8 cellular contexts compared by ENCODE assay signal in genomic region chr4:82044141-82044993, GRCh38.
A peak's percentile ranks its signal among the peaks of the same experiment; 100 is the strongest.
DNase-seq lines count a peak whose midpoint lies in the region; ATAC-seq and TF ChIP-seq lines count a peak whose summit lies in the region.

No MANE protein-coding gene starts in this region.

- H3K27me3 Mint-ChIP-seq in activated naive CD8-positive, alpha-beta T cell treated with anti-CD3 and anti-CD28 coated beads, Interleukin-2, amount 10 ng/mL, durations not matched to agents 7 days and 5 days: peaks cover 48% of the 10 kb centered on the region

- TF ChIP-seq CTCF in left ventricle myocardium inferior (IDR thresholded peaks at IDR 0.05; ENCODE audit: borderline replicate concordance): no peak

- H3K27ac Mint-ChIP-seq in activated naive CD8-positive, alpha-beta T cell treated with anti-CD3 and anti-CD28 coated beads, Interleukin-2, amount 10 ng/mL, durations not matched to agents 7 days and 5 days: no peak overlapping the region

- POLR2A ChIA-PET in activated naive CD8-positive, alpha-beta T cell treated with anti-CD3 and anti-CD28 coated beads, Interleukin-2, amount 10 ng/mL, durations not matched to agents 7 days and 5 days (lab: Charles Lee): no interaction called here

- peak overlapping the region; percentile 23 for H3K4me3 Mint-ChIP-seq in activated naive CD8-positive, alpha-beta T cell treated with anti-CD3 and anti-CD28 coated beads, Interleukin-2, amount 10 ng/mL, durations not matched to agents 7 days and 5 days

- peak overlapping the region; percentile 65 for H3K4me3 ChIP-seq in left ventricle myocardium inferior

- intact Hi-C loops in left ventricle myocardium inferior (cut with micrococcal nuclease): no loop called here

- no peaks in the 10 kb centered on the region for H3K36me3 Mint-ChIP-seq in activated naive CD8-positive, alpha-beta T cell treated with anti-CD3 and anti-CD28 coated beads, Interleukin-2, amount 10 ng/mL, durations not matched to agents 7 days and 5 days

- peaks cover 14% of the 10 kb centered on the region for H3K4me1 ChIP-seq in left ventricle myocardium inferior

- no peak overlapping the region for H3K27ac ChIP-seq in left ventricle myocardium inferior (replicated peaks)

- no peaks in the 10 kb centered on the region for H3K9me3 Mint-ChIP-seq in activated naive CD8-positive, alpha-beta T cell treated with anti-CD3 and anti-CD28 coated beads, Interleukin-2, amount 10 ng/mL, durations not matched to agents 7 days and 5 days

- peaks cover 95% of the 10 kb centered on the region for H3K27me3 ChIP-seq in left ventricle myocardium inferior (ENCODE audit: low read depth)

- no peaks in the 10 kb centered on the region for H3K9me3 ChIP-seq in left ventricle myocardium inferior (replicated peaks)

- no peaks in the 10 kb centered on the region for H3K36me3 ChIP-seq in left ventricle myocardium inferior

- peaks cover 2% of the 10 kb centered on the region for H3K4me1 Mint-ChIP-seq in activated naive CD8-positive, alpha-beta T cell treated with anti-CD3 and anti-CD28 coated beads, Interleukin-2, amount 10 ng/mL, durations not matched to agents 7 days and 5 days

- DNase-seq in NCI-H82 (lab: John Stamatoyannopoulos, UW) (peak; percentile 69), NCI-H82 treated with DMSO at 0.1 percent for 48 hours (lab: John Stamatoyannopoulos, UW; ENCODE audit: unreplicated experiment) (no peak), NCI-H2029 treated with DMSO at 0.1 percent for 48 hours (lab: John Stamatoyannopoulos, UW) (peak; percentile 42), left ventricle myocardium inferior (peak; percentile 37), pons (ENCODE audit: low spot score) (peak; percentile 32)
- DNase-seq in activated naive CD8-positive, alpha-beta T cell treated with anti-CD3 and anti-CD28 coated beads, Interleukin-2, amount 10 ng/mL, durations not matched to agents 7 days and 5 days: peak; percentile 31
- DNase-seq in activated CD4-positive, CD25-positive, alpha-beta regulatory T cell treated with anti-CD3 and anti-CD28 coated beads, Interleukin-2, amount 50 U/mL, for 72 hours: no peak

- peak; percentile 45 for ATAC-seq in activated naive CD8-positive, alpha-beta T cell treated with anti-CD3 and anti-CD28 coated beads, Interleukin-2, amount 10 ng/mL, durations not matched to agents 7 days and 5 days (ENCODE audit: low read depth)
- no peak for ATAC-seq in HG02763 (IDR thresholded peaks at IDR 0.05; ENCODE audit: unreplicated experiment)

Comparison
In these comparisons a context has a peak if more than half of its experiments do, and no peak if none do; other contexts are left out.
1. DNase-seq: peak in NCI-H82 (single experiment), NCI-H2029 treated with DMSO at 0.1 percent for 48 hours (single experiment), activated naive CD8-positive, alpha-beta T cell treated with anti-CD3 and anti-CD28 coated beads, Interleukin-2, amount 10 ng/mL, durations not matched to agents 7 days and 5 days (single experiment), left ventricle myocardium inferior (single experiment) and pons (single experiment); none in NCI-H82 treated with DMSO at 0.1 percent for 48 hours (single experiment) and activated CD4-positive, CD25-positive, alpha-beta regulatory T cell treated with anti-CD3 and anti-CD28 coated beads, Interleukin-2, amount 50 U/mL, for 72 hours (single experiment).